In the genomic region with DNA sequence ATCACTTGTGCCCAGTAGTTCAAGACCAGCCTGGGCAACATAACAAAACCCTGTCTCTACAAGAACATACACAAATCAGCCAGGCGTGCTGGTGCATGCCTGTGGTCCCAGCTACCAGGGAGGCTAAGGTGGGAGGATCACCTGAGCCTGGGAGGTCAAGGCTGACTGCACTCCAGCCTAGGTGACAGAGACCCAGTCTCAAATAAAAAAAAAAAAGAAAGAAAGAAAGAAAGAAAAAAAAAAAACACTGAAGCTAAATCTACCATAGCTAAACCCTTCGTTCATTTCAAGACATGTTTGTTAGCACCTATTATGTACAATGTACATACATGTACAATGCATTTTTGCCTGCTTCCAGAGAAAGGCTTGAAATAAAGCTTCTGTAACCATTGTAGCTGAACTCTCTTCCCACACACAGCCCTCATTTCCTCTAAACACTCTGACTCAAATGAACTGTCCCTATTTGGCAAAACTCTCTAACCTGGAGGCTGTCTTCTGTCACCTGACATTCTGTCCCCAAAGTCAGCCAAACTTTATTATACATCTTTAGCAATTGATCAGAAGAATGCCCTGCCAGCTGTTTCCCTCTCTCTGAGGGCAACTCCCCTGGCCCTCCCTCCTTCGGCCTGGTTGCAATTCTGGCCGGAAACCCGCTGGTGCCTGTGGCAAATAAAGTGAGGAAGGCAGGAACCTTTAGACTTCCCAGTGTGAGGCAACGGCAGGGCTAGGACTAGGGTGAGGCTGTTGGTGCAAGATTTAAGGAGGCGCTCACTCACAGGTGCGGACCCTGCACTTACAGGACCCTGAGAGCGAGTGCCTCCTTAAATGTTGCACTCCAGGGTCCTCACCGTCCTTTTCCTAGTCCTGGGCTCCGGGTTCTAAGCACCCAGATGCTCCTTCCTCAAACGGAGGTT, we compare ENCODE assay signal across 8 cellular contexts. TPM values are rescaled to one million over a fixed set of nuclear protein-coding genes. Genes with fewer than 3 reads are reported as not detected.
A peak's percentile ranks its signal among the peaks of the same experiment; 100 is the strongest.
DNase-seq lines count a peak whose midpoint lies in the region; ATAC-seq and TF ChIP-seq lines count a peak whose summit lies in the region.

No MANE protein-coding gene starts in this region.

- H3K27ac ChIP-seq in Peyer's patch = peak overlapping the region; percentile 79 to 90 (median 86)

- TF ChIP-seq POLR2A in Peyer's patch (IDR thresholded peaks at IDR 0.05) = peak; percentile 55 to 70

- intact Hi-C loops in MCF 10A (cut with micrococcal nuclease) = no loop called here

- H3K27me3 Mint-ChIP-seq in MCF 10A (ENCODE audit: insufficient read depth, unreplicated experiment) (no peaks in the 10 kb centered on the region), immature natural killer cell (ENCODE audit: low read depth in 3 of 3) (peaks cover 0 to 2% (median 0%) of the 10 kb centered on the region in 3 donors)

- H3K9me3 ChIP-seq in Peyer's patch (no peaks in the 10 kb centered on the region), skeletal muscle satellite cell (replicated peaks; ENCODE audit: low read length) (no peaks in the 10 kb centered on the region)

- H3K4me3 ChIP-seq in AG04449 (ENCODE audit: low read depth, low read length) = peak overlapping the region; percentile 85
- peak overlapping the region; percentile 73 to 88 (median 84) for H3K4me3 ChIP-seq in Peyer's patch
- H3K4me3 ChIP-seq in skeletal muscle satellite cell (ENCODE audit: low read length) = peak overlapping the region; percentile 89

- H3K27ac Mint-ChIP-seq in MCF 10A (ENCODE audit: low read depth, unreplicated experiment) (peak overlapping the region; percentile 88), immature natural killer cell (peak overlapping the region; percentile 54 to 94 (median 88))

- H3K27me3 ChIP-seq in Peyer's patch (no peaks in the 10 kb centered on the region), skeletal muscle satellite cell (ENCODE audit: control insufficient read depth, insufficient read depth, low read length) (no peaks in the 10 kb centered on the region)

- H3K4me1 Mint-ChIP-seq in MCF 10A (ENCODE audit: insufficient read depth, unreplicated experiment) = peaks cover 26% of the 10 kb centered on the region
- peaks cover 27 to 47% of the 10 kb centered on the region in 2 donors for H3K4me1 Mint-ChIP-seq in immature natural killer cell

- BruUV-seq in MCF 10A (replicated peaks; lab: Mats Ljungman, UMichigan) = no TSS peak

- DNase-seq in AG04449 (ENCODE audit: low read depth, low spot score) (no peak), GM20000 (ENCODE audit: low spot score) (peak; percentile 69), Peyer's patch (peak; percentile 61 to 89 (median 84)), MCF 10A (ENCODE audit: unreplicated experiment) (peak; percentile 94), immature natural killer cell (peak in 2 of 3 donors; percentile 21 to 30)

- peaks cover 0 to 18% (median 7%) of the 10 kb centered on the region in 4 donors for H3K4me1 ChIP-seq in Peyer's patch
- peaks cover 38% of the 10 kb centered on the region for H3K4me1 ChIP-seq in skeletal muscle satellite cell (ENCODE audit: control insufficient read depth, insufficient read depth, low read length)

- H3K9me3 Mint-ChIP-seq in MCF 10A (ENCODE audit: unreplicated experiment) (no peaks in the 10 kb centered on the region), immature natural killer cell (no peaks in the 10 kb centered on the region)

- peak overlapping the region; percentile 83 for H3K9ac ChIP-seq in skeletal muscle satellite cell (ENCODE audit: low read depth, low read length)

- H3K36me3 Mint-ChIP-seq in MCF 10A (ENCODE audit: insufficient read depth, unreplicated experiment) (peaks cover 26% of the 10 kb centered on the region), immature natural killer cell (peaks cover 0 to 4% (median 3%) of the 10 kb centered on the region in 3 donors)

- peaks cover 0 to 17% (median 0%) of the 10 kb centered on the region in 3 donors for H3K36me3 ChIP-seq in Peyer's patch
- peaks cover 7% of the 10 kb centered on the region for H3K36me3 ChIP-seq in skeletal muscle satellite cell (ENCODE audit: insufficient read depth, low read length)

- peak overlapping the region; percentile 84 for H3K4me2 ChIP-seq in skeletal muscle satellite cell (ENCODE audit: low read length)

- POLR2A ChIA-PET in AG04449 (lab: Yijun Ruan, JAX) = no interaction called here
- POLR2A ChIA-PET in MCF 10A (lab: Yijun Ruan, JAX) = interaction anchor here (0.6 to 5.9 kb wide), 21 partner anchors 8 to 1204 kb away, joined by 3 to 75 read pairs (median 4); a partner anchor contains a TSS

- peak overlapping the region; percentile 84 for H3K4me3 Mint-ChIP-seq in MCF 10A (ENCODE audit: unreplicated experiment)
- peak overlapping the region; percentile 72 to 93 (median 80) for H3K4me3 Mint-ChIP-seq in immature natural killer cell

- CTCF ChIA-PET in AG04449 (lab: Yijun Ruan, JAX) (interaction anchor here (0.6 to 15.4 kb wide), 11 partner anchors 9 to 286 kb away, joined by 3 to 609 read pairs (median 4); no protein-coding TSS in a partner anchor), MCF 10A (lab: Yijun Ruan, JAX) (interaction anchor here (0.6 to 9.4 kb wide), 16 partner anchors 12 to 1295 kb away, joined by 3 to 261 read pairs (median 3); a partner anchor contains a TSS)

- TF ChIP-seq CTCF in AG04449 (IDR thresholded peaks at IDR 0.05; ENCODE audit: insufficient read depth, low read length, missing control alignments) (no peak), GM20000 (IDR thresholded peaks at IDR 0.05; ENCODE audit: extremely low read depth, missing control alignments) (no peak), Peyer's patch (IDR thresholded peaks at IDR 0.05) (no peak), MCF 10A (IDR thresholded peaks at IDR 0.05; ENCODE audit: unreplicated experiment) (no peak)

- no peak for ATAC-seq in HG03045 (IDR thresholded peaks at IDR 0.05; ENCODE audit: unreplicated experiment)
- ATAC-seq in GM19452 (IDR thresholded peaks at IDR 0.05; ENCODE audit: unreplicated experiment) = no peak

RNA-seq across cellular contexts. Expression of a gene that starts 1.8 kb away (rescaled TPM):
- total RNA-seq in Peyer's patch (100 to 1,000 TPM; 115 to 252 (median 199) TPM), MCF 10A (2022) (78.0 and 94.4 TPM in 2 replicates)
- 100 to 1,000 TPM in 1 of 3 donors, 10 to 100 TPM in 2; 70.5 to 156 (median 74.5) TPM for polyA plus RNA-seq in immature natural killer cell
- total RNA-seq in skeletal muscle satellite cell (2012; rRNA removed) = 41.6 and 59.0 TPM in 2 replicates

RNA-seq across cellular contexts. Expression of a gene that starts 7.8 kb away (rescaled TPM):
- total RNA-seq in Peyer's patch = 1 to 10 TPM in 2 of 4 donors, under 1 TPM in 2; 0.53 to 1.7 (median 1.3) TPM
- total RNA-seq in MCF 10A (2022) = 0.81 and 1.1 TPM in 2 replicates
- polyA plus RNA-seq in immature natural killer cell = 1 to 10 TPM; 1.1 to 3.5 (median 1.7) TPM
- total RNA-seq in skeletal muscle satellite cell (2012; rRNA removed) = not detected in 2 replicates

RNA-seq across cellular contexts. Expression of a gene that starts 20.6 kb away (rescaled TPM):
- total RNA-seq in Peyer's patch (10 to 100 TPM; 13.0 to 23.4 (median 18.0) TPM), MCF 10A (2022) (9.9 and 11.8 TPM in 2 replicates)
- polyA plus RNA-seq in immature natural killer cell = 1 to 10 TPM in 2 of 3 donors, under 1 TPM in 1; 0.51 to 3.2 (median 1.3) TPM
- total RNA-seq in skeletal muscle satellite cell (2012; rRNA removed) = 5.0 and 6.8 TPM in 2 replicates

RNA-seq across cellular contexts. Expression of a gene that starts 50.1 kb away (rescaled TPM):
- 10 to 100 TPM; 18.4 to 49.5 (median 22.2) TPM for total RNA-seq in Peyer's patch
- total RNA-seq in MCF 10A (2022) = 18.0 and 20.6 TPM in 2 replicates
- polyA plus RNA-seq in immature natural killer cell = 10 to 100 TPM; 13.3 to 34.3 (median 15.2) TPM
- total RNA-seq in skeletal muscle satellite cell (2012; rRNA removed) = 14.6 and 17.5 TPM in 2 replicates

RNA-seq across cellular contexts. Expression of a gene that starts 50.4 kb away (rescaled TPM):
- total RNA-seq in Peyer's patch (1 to 10 TPM in 3 of 4 donors, not detected in 1; 1.9 to 6.6 (median 2.8) TPM), MCF 10A (2022) (0.74 TPM in 1 of 2 replicates, not detected in the other)
- polyA plus RNA-seq in immature natural killer cell = 1 to 10 TPM in 1 of 3 donors, under 1 TPM in 1, not detected in 1; 0.61 to 3.9 TPM
- total RNA-seq in skeletal muscle satellite cell (2012; rRNA removed) = 1.1 and 1.8 TPM in 2 replicates
